Comparison of ENCODE assay signal across 8 cellular contexts in the genomic region with DNA sequence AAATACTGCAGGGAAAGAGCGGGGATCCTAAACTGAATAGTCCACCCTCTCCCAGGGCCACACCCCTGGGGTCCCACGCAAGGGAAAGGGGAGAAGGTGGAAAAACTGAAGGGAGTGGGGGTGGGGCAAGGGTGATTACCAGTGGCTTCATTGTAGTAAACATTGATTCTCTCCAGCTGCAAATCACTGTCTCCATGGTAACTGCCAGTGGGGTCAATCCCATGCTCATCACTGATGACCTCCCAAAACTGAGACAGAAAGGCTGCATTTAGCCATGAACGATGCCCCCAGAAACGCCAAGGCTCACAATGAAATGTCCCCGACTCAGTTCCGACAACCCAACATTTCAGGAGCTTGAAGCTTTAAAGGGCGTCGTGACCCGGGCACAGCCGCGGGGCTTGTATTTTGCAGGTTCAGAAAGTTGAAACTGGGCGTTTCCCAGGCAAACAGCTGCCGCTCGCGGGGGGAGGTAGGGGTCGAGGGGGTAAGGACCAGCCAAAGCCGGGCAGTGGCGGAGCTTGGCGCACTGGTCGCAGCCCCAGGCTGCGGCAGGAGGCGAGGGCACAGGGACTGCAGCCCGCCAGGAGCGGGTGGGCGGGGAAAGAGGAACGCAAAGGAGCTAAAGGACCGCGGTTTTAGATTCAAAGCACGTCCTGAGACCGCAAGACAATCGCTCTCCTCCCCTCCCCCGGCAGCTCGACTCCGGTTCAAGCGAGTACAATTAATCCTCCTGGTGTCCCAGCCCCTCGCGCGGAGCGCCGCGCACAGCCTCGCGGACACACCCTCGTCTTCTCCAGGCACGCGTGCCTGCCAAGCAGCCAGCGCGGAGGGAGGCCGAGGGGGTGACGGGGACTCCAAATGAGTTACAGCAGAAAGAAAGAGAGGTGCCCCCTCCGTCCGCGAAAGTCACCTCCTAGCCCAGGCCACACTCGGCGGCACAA. TPM values are rescaled to one million over a fixed set of nuclear protein-coding genes. Genes with fewer than 3 reads are reported as not detected.
DNase-seq lines count a peak whose midpoint lies in the region; ATAC-seq and TF ChIP-seq lines count a peak whose summit lies in the region.

No MANE protein-coding gene starts in this region.

- H3K36me3 ChIP-seq in stomach smooth muscle (ENCODE audit: control insufficient read depth in 2 of 2, insufficient read depth in 2 of 2, low read length in 2 of 2): no peaks in the 10 kb centered on the region

- DNase-seq in activated effector memory CD4-positive, alpha-beta T cell treated with anti-CD3 and anti-CD28 coated beads, Interleukin-2, amount 50 U/mL, for 16 hours: peak; percentile 73
- DNase-seq in activated effector memory CD4-positive, alpha-beta T cell treated with Interleukin-2 at 50 U/mL for 16 hours: no peak
- DNase-seq in NCI-H526 treated with DMSO at 0.1 percent for 48 hours (lab: John Stamatoyannopoulos, UW): peak; percentile 20
- peak; percentile 14 for DNase-seq in kidney glomerular epithelial cell (lab: John Stamatoyannopoulos, UW)
- DNase-seq in epidermal melanocyte (ENCODE audit: insufficient read length, low spot score): no peak

- peak overlapping the region; percentile 95 to 99 (median 97) for H3K4me3 Mint-ChIP-seq in brain

- H3K27me3 Mint-ChIP-seq in brain: peaks cover 42% of the 10 kb centered on the region

- H3K27me3 ChIP-seq in stomach smooth muscle (ENCODE audit: control insufficient read depth in 1 of 2, insufficient read depth in 2 of 2, low read length in 2 of 2): peaks cover 36 to 46% of the 10 kb centered on the region in 2 donors

- peaks cover 44% of the 10 kb centered on the region for H3K4me1 ChIP-seq in stomach smooth muscle (ENCODE audit: control insufficient read depth, insufficient read depth, low read length)

- H3K36me3 Mint-ChIP-seq in brain: peaks cover 30% of the 10 kb centered on the region

- H3K27ac ChIP-seq in stomach smooth muscle (ENCODE audit: low read length): no peak overlapping the region

- peak overlapping the region; percentile 58 to 72 for H3K4me3 ChIP-seq in stomach smooth muscle (ENCODE audit: low read length in 2 of 2)

- H3K9ac ChIP-seq in stomach smooth muscle (ENCODE audit: low read length in 2 of 2): no peak overlapping the region

- TF ChIP-seq CTCF in brain (conservative IDR thresholded peaks at IDR 0.05): no peak

- ATAC-seq in GM21786 (IDR thresholded peaks at IDR 0.05; ENCODE audit: unreplicated experiment): no peak

- H3K4me1 Mint-ChIP-seq in brain: peaks cover 50% of the 10 kb centered on the region

- peaks cover 0 to 11% (median 9%) of the 10 kb centered on the region in 5 experiments for H3K9me3 Mint-ChIP-seq in brain

- no peaks in the 10 kb centered on the region for H3K9me3 ChIP-seq in stomach smooth muscle (ENCODE audit: control insufficient read depth in 2 of 2, low read length in 2 of 2)

- peak overlapping the region; percentile 81 to 100 (median 91) for H3K27ac Mint-ChIP-seq in brain

RNA-seq across cellular contexts. Expression of gene TUBB2B, which starts 0.8 kb away (rescaled TPM):
- polyA plus RNA-seq in brain (ENCODE audit: insufficient read depth, low read depth, low replicate concordance): 1,989 TPM

RNA-seq across cellular contexts. Expression of gene PSMG4, which starts 32.1 kb away (rescaled TPM):
- polyA plus RNA-seq in brain (ENCODE audit: insufficient read depth, low read depth, low replicate concordance): 20.5 TPM

Comparison
In these comparisons a context has a peak if more than half of its experiments do, and no peak if none do; other contexts are left out.
1. DNase-seq: peak in activated effector memory CD4-positive, alpha-beta T cell treated with anti-CD3 and anti-CD28 coated beads, Interleukin-2, amount 50 U/mL, for 16 hours (single experiment), NCI-H526 treated with DMSO at 0.1 percent for 48 hours (single experiment) and kidney glomerular epithelial cell (single experiment); none in activated effector memory CD4-positive, alpha-beta T cell treated with Interleukin-2 at 50 U/mL for 16 hours (single experiment) and epidermal melanocyte (single experiment).